15 cellular contexts compared by ENCODE assay signal in genomic region chr20:8647868-8648495, GRCh38.
DNase-seq lines count a peak whose midpoint lies in the region; ATAC-seq and TF ChIP-seq lines count a peak whose summit lies in the region.
"Had no signal": no experiment of that assay in that cellular context is flagged by ENCODE, and none has a peak within 500 bp of the region (broad histone marks: within the 10 kb centered on the region; RNA-seq: fewer than 3 reads in every experiment).

No MANE protein-coding gene starts in this region.

- H3K36me3 ChIP-seq in heart left ventricle, result no peaks in the 10 kb centered on the region
- H3K36me3 ChIP-seq in naive thymus-derived CD4-positive, alpha-beta T cell (ENCODE audit: control insufficient read depth in 2 of 3, insufficient read depth in 3 of 3, low read length in 3 of 3), result no peaks in the 10 kb centered on the region
- H3K36me3 ChIP-seq: suprapubic skin had no signal

- peak overlapping the region in 11 of 12 donors; percentile 39 to 77 (median 63) for H3K27ac ChIP-seq in heart left ventricle
- H3K27ac ChIP-seq in naive thymus-derived CD4-positive, alpha-beta T cell (ENCODE audit: low read depth, low read length), result no peak overlapping the region
- H3K27ac ChIP-seq: foreskin keratinocyte, suprapubic skin had no signal

- intact Hi-C loops in CD14-positive monocyte (cut with micrococcal nuclease) (no loop called here), heart left ventricle (cut with DNase I) (loop anchor here in 2 of 10 donors (5.0 kb wide), 1 partner anchor 101 kb away; no protein-coding TSS in a partner anchor)
- intact Hi-C loops in naive thymus-derived CD4-positive, alpha-beta T cell (cut with micrococcal nuclease), result no loop called here

- H3K9me3 ChIP-seq in T-helper 17 cell (ENCODE audit: control insufficient read depth, low read length, poor library complexity, severe bottlenecking) (no peaks in the 10 kb centered on the region), heart left ventricle (no peaks in the 10 kb centered on the region)
- H3K9me3 ChIP-seq in naive thymus-derived CD4-positive, alpha-beta T cell (ENCODE audit: control insufficient read depth in 2 of 3, low read length in 3 of 3), result no peaks in the 10 kb centered on the region
- H3K9me3 ChIP-seq: suprapubic skin had no signal

- H3K27ac Mint-ChIP-seq in CD14-positive monocyte (peak overlapping the region in 6 of 7 donors; percentile 2 to 84 (median 42)), T-helper 17 cell (peak overlapping the region; percentile 11)
- no peak overlapping the region for H3K27ac Mint-ChIP-seq in naive thymus-derived CD4-positive, alpha-beta T cell
- H3K27ac Mint-ChIP-seq: activated CD4-positive, alpha-beta T cell treated with anti-CD3 and anti-CD28 coated beads for 36 hours; activated naive CD4-positive, alpha-beta T cell treated with anti-CD3 and anti-CD28 coated beads for 36 hours had no signal

- H3K4me3 ChIP-seq in heart left ventricle, result no peak overlapping the region
- no peak overlapping the region for H3K4me3 ChIP-seq in naive thymus-derived CD4-positive, alpha-beta T cell (ENCODE audit: low read length)
- H3K4me3 ChIP-seq: suprapubic skin had no signal

- ATAC-seq in T-helper 17 cell (no peak), heart left ventricle (peak; percentile 81 to 93 (median 91))
- no peak for ATAC-seq in naive thymus-derived CD4-positive, alpha-beta T cell
- ATAC-seq: activated CD4-positive, alpha-beta T cell treated with anti-CD3 and anti-CD28 coated beads for 36 hours; foreskin keratinocyte had no signal

- CTCF ChIA-PET in naive thymus-derived CD4-positive, alpha-beta T cell (lab: Charles Lee), result no interaction called here

- H3K36me3 Mint-ChIP-seq in CD14-positive monocyte (peaks cover 24 to 37% of the 10 kb centered on the region in 2 donors), T-helper 17 cell (ENCODE audit: low read depth) (peaks cover 4% of the 10 kb centered on the region)
- peaks cover 0 to 4% (median 0%) of the 10 kb centered on the region in 5 donors for H3K36me3 Mint-ChIP-seq in naive thymus-derived CD4-positive, alpha-beta T cell

- H3K4me1 ChIP-seq in heart left ventricle, result peaks cover 0 to 56% (median 32%) of the 10 kb centered on the region in 12 donors
- H3K4me1 ChIP-seq in naive thymus-derived CD4-positive, alpha-beta T cell (ENCODE audit: control insufficient read depth in 2 of 2, insufficient read depth in 2 of 2, low read length in 2 of 2), result no peaks in the 10 kb centered on the region

- TF ChIP-seq CTCF in CD14-positive monocyte (IDR thresholded peaks at IDR 0.05) (no peak), heart left ventricle (IDR thresholded peaks at IDR 0.05) (no peak)

- H3K9me3 Mint-ChIP-seq in CD14-positive monocyte, result peaks cover 0 to 6% (median 3%) of the 10 kb centered on the region in 7 donors
- peaks cover 0 to 3% (median 0%) of the 10 kb centered on the region in 11 donors for H3K9me3 Mint-ChIP-seq in naive thymus-derived CD4-positive, alpha-beta T cell

- H3K27me3 ChIP-seq in heart left ventricle, result no peaks in the 10 kb centered on the region
- H3K27me3 ChIP-seq in naive thymus-derived CD4-positive, alpha-beta T cell (ENCODE audit: control insufficient read depth in 2 of 2, insufficient read depth in 2 of 2, low read length in 2 of 2), result no peaks in the 10 kb centered on the region
- H3K27me3 ChIP-seq: foreskin keratinocyte, suprapubic skin had no signal

- H3K27me3 Mint-ChIP-seq in CD14-positive monocyte (ENCODE audit: low read depth in 3 of 3) (no peaks in the 10 kb centered on the region), T-helper 17 cell (no peaks in the 10 kb centered on the region)
- no peaks in the 10 kb centered on the region for H3K27me3 Mint-ChIP-seq in naive thymus-derived CD4-positive, alpha-beta T cell
- H3K27me3 Mint-ChIP-seq: activated CD4-positive, alpha-beta T cell treated with anti-CD3 and anti-CD28 coated beads for 36 hours had no signal

- no peak for DNase-seq in CD14-positive monocyte (ENCODE audit: low spot score)
- DNase-seq in T-helper 17 cell, result no peak
- DNase-seq in heart left ventricle, result peak in 4 of 5 donors; percentile 55 to 72 (median 62)
- peak; percentile 33 for DNase-seq in putamen (ENCODE audit: low spot score)
- DNase-seq in NCI-H1048 (lab: John Stamatoyannopoulos, UW), result no peak
- DNase-seq in naive thymus-derived CD4-positive, alpha-beta T cell, result no peak
- no peak for DNase-seq in NCI-H446 (lab: John Stamatoyannopoulos, UW)
- no peak for DNase-seq in NCI-H128 (lab: John Stamatoyannopoulos, UW; ENCODE audit: unreplicated experiment)
- DNase-seq: activated CD4-positive, alpha-beta T cell treated with anti-CD3 and anti-CD28 coated beads for 36 hours; activated naive CD4-positive, alpha-beta T cell treated with anti-CD3 and anti-CD28 coated beads for 36 hours; effector CD8-positive, alpha-beta T cell; foreskin keratinocyte; RPMI8226; T-helper 2 cell had no signal

- TF ChIP-seq POLR2A in heart left ventricle (IDR thresholded peaks at IDR 0.05), result no peak

- 27 to 41% (median 31%) methylated on average over 6 of the region's 6 CpGs for WGBS in heart left ventricle, 4 donors

- H3K4me3 Mint-ChIP-seq in CD14-positive monocyte (no peak overlapping the region), T-helper 17 cell (no peak overlapping the region)
- H3K4me3 Mint-ChIP-seq in naive thymus-derived CD4-positive, alpha-beta T cell, result no peak overlapping the region
- H3K4me3 Mint-ChIP-seq: activated CD4-positive, alpha-beta T cell treated with anti-CD3 and anti-CD28 coated beads for 36 hours; activated naive CD4-positive, alpha-beta T cell treated with anti-CD3 and anti-CD28 coated beads for 36 hours had no signal

- H3K4me1 Mint-ChIP-seq in CD14-positive monocyte (peaks cover 11% of the 10 kb centered on the region), T-helper 17 cell (peaks cover 6% of the 10 kb centered on the region)
- H3K4me1 Mint-ChIP-seq in naive thymus-derived CD4-positive, alpha-beta T cell, result no peaks in the 10 kb centered on the region
- H3K4me1 Mint-ChIP-seq: activated CD4-positive, alpha-beta T cell treated with anti-CD3 and anti-CD28 coated beads for 36 hours had no signal

- POLR2A ChIA-PET in naive thymus-derived CD4-positive, alpha-beta T cell (lab: Charles Lee), result no interaction called here

Comparison
In these comparisons a context has a peak if more than half of its experiments do, and no peak if none do; other contexts are left out.
1. DNase-seq: peak in heart left ventricle (4 of 5) and putamen (single experiment); none in CD14-positive monocyte (single experiment), T-helper 17 cell (0 of 3), NCI-H1048 (single experiment), naive thymus-derived CD4-positive, alpha-beta T cell (0 of 9), NCI-H446 (0 of 2) and NCI-H128 (single experiment).
2. H3K27ac Mint-ChIP-seq: peak in CD14-positive monocyte (6 of 7) and T-helper 17 cell (single experiment); none in naive thymus-derived CD4-positive, alpha-beta T cell (0 of 9).
3. ATAC-seq: peak in heart left ventricle (4 of 4); none in T-helper 17 cell (single experiment) and naive thymus-derived CD4-positive, alpha-beta T cell (single experiment).